Comparison of ENCODE assay signal across 9 cellular contexts in the genomic region with DNA sequence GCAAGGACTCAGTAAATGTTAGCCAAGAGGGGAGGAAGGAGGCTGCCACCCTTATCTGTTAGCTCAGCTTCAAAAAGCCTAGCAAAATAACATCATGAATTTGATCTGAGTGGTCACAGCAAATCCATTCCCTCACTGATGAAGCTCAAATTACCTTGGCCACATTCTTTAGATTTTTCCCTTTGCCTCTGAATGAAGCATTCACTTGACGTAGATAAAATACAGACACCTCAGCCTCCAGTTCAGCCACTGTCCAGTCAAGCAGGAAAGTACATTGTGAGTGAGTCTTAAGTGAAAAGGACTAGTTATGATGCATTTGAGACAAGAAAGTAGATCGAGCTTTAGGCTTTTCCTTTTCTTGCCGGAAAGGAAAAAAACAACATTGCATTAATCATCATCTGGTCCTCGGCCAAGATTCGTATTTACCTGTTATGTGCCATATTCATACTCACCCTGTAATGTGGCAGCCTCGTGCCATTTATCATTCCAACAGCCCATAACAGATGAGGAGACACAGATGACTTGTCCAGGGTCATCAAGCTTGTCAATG.
DNase-seq lines count a peak whose midpoint lies in the region; ATAC-seq and TF ChIP-seq lines count a peak whose summit lies in the region.
"Had no signal": no experiment of that assay in that cellular context is flagged by ENCODE, and none has a peak within 500 bp of the region (broad histone marks: within the 10 kb centered on the region; RNA-seq: fewer than 3 reads in every experiment).

No MANE protein-coding gene starts in this region.

- H3K4me3 ChIP-seq in DND-41 (ENCODE audit: low read depth in 1 of 2, low read length in 2 of 2): no peak overlapping the region
- peak overlapping the region; percentile 56 for H3K4me3 ChIP-seq in PC-3 (ENCODE audit: low read length)
- peak overlapping the region; percentile 37 for H3K4me3 ChIP-seq in endodermal cell (ENCODE audit: low read length)

- no peak for TF ChIP-seq CTCF in DND-41 (IDR thresholded peaks at IDR 0.05; ENCODE audit: borderline replicate concordance, extremely low read depth, low read length, poor library complexity, severe bottlenecking)
- no peak for TF ChIP-seq CTCF in PC-3 (conservative IDR thresholded peaks at IDR 0.05; ENCODE audit: low read depth, low read length)
- TF ChIP-seq CTCF in endodermal cell (conservative IDR thresholded peaks at IDR 0.05): no peak
- TF ChIP-seq CTCF in omental fat pad (IDR thresholded peaks at IDR 0.05): no peak

- 88 to 94% methylated on average over 6 of the region's 6 CpGs for WGBS in endodermal cell (ENCODE audit: insufficient coverage in 1 of 2, insufficient read length in 1 of 2), 2 experiments

- no peak for ATAC-seq in DND-41 (ENCODE audit: insufficient read depth, low read depth)
- ATAC-seq in PC-3: peak; percentile 83
- ATAC-seq in omental fat pad (ENCODE audit: low FRiP score): peak; percentile 58

- H3K9me3 Mint-ChIP-seq in endodermal cell: no peaks in the 10 kb centered on the region

- BruUV-seq in PC-3 (replicated peaks; lab: Mats Ljungman, UMichigan): no TSS peak

- H3K4me1 ChIP-seq in DND-41 (ENCODE audit: insufficient read depth, low read length) (peaks cover 85% of the 10 kb centered on the region), PC-3 (ENCODE audit: insufficient read depth, low read length) (peaks cover 39% of the 10 kb centered on the region), endodermal cell (ENCODE audit: control insufficient read depth, insufficient read depth, low read length) (peaks cover 13% of the 10 kb centered on the region)

- H3K4me2 ChIP-seq in DND-41 (ENCODE audit: insufficient read depth, low read length) (peak overlapping the region; percentile 48; the same call in 1 of the 2 replicates), PC-3 (ENCODE audit: low read length) (peak overlapping the region; percentile 78)

- H3K36me3 ChIP-seq in DND-41 (ENCODE audit: insufficient read depth, low read length) (peaks cover 16% of the 10 kb centered on the region), PC-3 (ENCODE audit: low read depth, low read length) (no peaks in the 10 kb centered on the region), endodermal cell (ENCODE audit: control insufficient read depth, insufficient read depth, low read length) (no peaks in the 10 kb centered on the region)

- no peak overlapping the region for H3K27ac Mint-ChIP-seq in endodermal cell

- no peaks in the 10 kb centered on the region for H3K9me2 ChIP-seq in PC-3 (replicated peaks; ENCODE audit: low read length)

- H3K36me3 Mint-ChIP-seq in endodermal cell (ENCODE audit: low read depth): peaks cover 5% of the 10 kb centered on the region

- DNase-seq in DND-41 (no peak), PC-3 (peak; percentile 96), endodermal cell (no peak), omental fat pad (ENCODE audit: low spot score) (no peak), NCI-H1105 treated with DMSO at 0.1 percent for 48 hours (lab: John Stamatoyannopoulos, UW) (no peak), erythroblast (lab: John Stamatoyannopoulos, UW) (no peak), posterior vena cava (ENCODE audit: low spot score) (no peak), DMS153 treated with DMSO at 0.1 percent for 48 hours (lab: John Stamatoyannopoulos, UW; ENCODE audit: unreplicated experiment) (no peak)
- DNase-seq: NCI-H1694 treated with DMSO at 0.1 percent for 48 hours had no signal

- H3K4me1 Mint-ChIP-seq in endodermal cell: peaks cover 28% of the 10 kb centered on the region

- peak overlapping the region; percentile 94 for H3K27ac ChIP-seq in DND-41 (ENCODE audit: low read length)
- H3K27ac ChIP-seq in PC-3 (ENCODE audit: low read length): peak overlapping the region; percentile 86
- no peak overlapping the region for H3K27ac ChIP-seq in endodermal cell (ENCODE audit: low read depth, low read length)

- H3K4me3 Mint-ChIP-seq in endodermal cell: no peak overlapping the region

- no peak for TF ChIP-seq POLR2A in erythroblast (IDR thresholded peaks at IDR 0.05; ENCODE audit: low read length)

- H3K9me3 ChIP-seq in DND-41 (ENCODE audit: insufficient read depth, low read length, severe bottlenecking): no peaks in the 10 kb centered on the region
- no peaks in the 10 kb centered on the region for H3K9me3 ChIP-seq in PC-3 (ENCODE audit: low read length)
- H3K9me3 ChIP-seq in endodermal cell (ENCODE audit: control insufficient read depth, low read length): no peaks in the 10 kb centered on the region

- H2AFZ ChIP-seq in DND-41 (ENCODE audit: low read depth, low read length) (no peak overlapping the region), PC-3 (ENCODE audit: low read length) (no peak overlapping the region)

- H3K9ac ChIP-seq in DND-41 (ENCODE audit: low read depth, low read length): peak overlapping the region; percentile 49; the same call in 1 of the 2 replicates
- peak overlapping the region; percentile 47 for H3K9ac ChIP-seq in PC-3 (ENCODE audit: low read length)
- no peak overlapping the region for H3K9ac ChIP-seq in endodermal cell (ENCODE audit: extremely low read depth, low read length, poor library complexity, severe bottlenecking)

- H3F3A ChIP-seq in PC-3 (ENCODE audit: low read length, unreplicated experiment): peaks cover 9% of the 10 kb centered on the region

- intact Hi-C loops in PC-3 (cut with micrococcal nuclease): loop anchor here (5.0 to 10.0 kb wide), 3 partner anchors 89 to 236 kb away; no protein-coding TSS in a partner anchor
- intact Hi-C loops in posterior vena cava (cut with DNase I): no loop called here

- H4K20me1 ChIP-seq in DND-41 (ENCODE audit: insufficient read depth, low read length) (no peaks in the 10 kb centered on the region), PC-3 (ENCODE audit: low read length) (no peaks in the 10 kb centered on the region)

- CTCF ChIA-PET in PC-3 (lab: Charles Lee): no interaction called here

- no peaks in the 10 kb centered on the region for H3K27me3 Mint-ChIP-seq in endodermal cell (ENCODE audit: insufficient read depth)

- H3K79me2 ChIP-seq in DND-41 (ENCODE audit: insufficient read depth, low read length): peaks cover 88% of the 10 kb centered on the region
- no peaks in the 10 kb centered on the region for H3K79me2 ChIP-seq in PC-3 (ENCODE audit: low read length)

- POLR2A ChIA-PET in PC-3 (lab: Charles Lee; ENCODE audit: unreplicated experiment): interaction anchor here (0.6 kb wide), 1 partner anchor 90 kb away, joined by 3 read pairs; no protein-coding TSS in a partner anchor

- H3K27me3 ChIP-seq in DND-41 (ENCODE audit: insufficient read depth, low read length, poor library complexity) (no peaks in the 10 kb centered on the region), PC-3 (ENCODE audit: low read length) (no peaks in the 10 kb centered on the region), endodermal cell (ENCODE audit: control insufficient read depth, insufficient read depth, low read length, poor library complexity, severe bottlenecking) (no peaks in the 10 kb centered on the region)

Comparison
In these comparisons a context has a peak if more than half of its experiments do, and no peak if none do; other contexts are left out.
1. H3K4me3 ChIP-seq: peak in PC-3 (single experiment) and endodermal cell (single experiment); none in DND-41 (0 of 2).